Comparison of ENCODE assay signal across 28 cellular contexts in genomic region chr1:241286486-241286885, GRCh38.
"Had no signal": no experiment of that assay in that cellular context is flagged by ENCODE, and none has a peak within 500 bp of the region (broad histone marks: within the 10 kb centered on the region; RNA-seq: fewer than 3 reads in every experiment).

No MANE protein-coding gene starts in this region.

- H3K4me1 ChIP-seq: esophagus squamous epithelium, gastroesophageal sphincter, heart right ventricle had no signal

- ATAC-seq: activated CD4-positive, CD25-positive, alpha-beta regulatory T cell treated with anti-CD3 and anti-CD28 coated beads, Interleukin-2, amount 50 U/mL, for 24 hours; activated CD8-positive, alpha-beta T cell treated with anti-CD3 and anti-CD28 coated beads for 36 hours; activated T-cell treated with anti-CD3 and anti-CD28 coated beads, Interleukin-2, amount 50 U/mL, for 4 hours; activated T-helper 17 cell treated with anti-CD3 and anti-CD28 coated beads, Interleukin-2, amount 50 U/mL, for 72 hours; gastroesophageal sphincter; heart right ventricle; T-helper 17 cell had no signal

- H3K36me3 ChIP-seq: brain microvascular endothelial cell, esophagus squamous epithelium, gastroesophageal sphincter, heart right ventricle, WERI-Rb-1 had no signal

- H3K27ac ChIP-seq: brain microvascular endothelial cell, coronary artery, dorsolateral prefrontal cortex, esophagus squamous epithelium, gastroesophageal sphincter, heart right ventricle, hepatocyte, WERI-Rb-1 had no signal

- DNase-seq: activated B cell treated with CpG ODN at 0.5 μM for 24 hours; activated CD4-positive, alpha-beta T cell treated with anti-CD3 and anti-CD28 coated beads for 48 hours; activated CD4-positive, alpha-beta T cell treated with anti-CD3 and anti-CD28 coated beads, Interleukin-2, amount 50 U/mL, for 1 hour; activated CD4-positive, alpha-beta T cell treated with anti-CD3 and anti-CD28 coated beads, Interleukin-2, amount 50 U/mL, for 48 hours; activated CD8-positive, alpha-beta memory T cell treated with anti-CD3 and anti-CD28 coated beads for 24 hours; activated CD8-positive, alpha-beta T cell treated with anti-CD3 and anti-CD28 coated beads for 36 hours; activated effector memory CD4-positive, alpha-beta T cell treated with Interleukin-2 at 50 U/mL for 16 hours; activated gamma-delta T cell treated with Interleukin-2 at 50 U/mL for 16 hours; activated naive CD4-positive, alpha-beta T cell treated with anti-CD3 and anti-CD28 coated beads, Interleukin-2, amount 50 U/mL, for 16 hours; activated naive CD4-positive, alpha-beta T cell treated with Interleukin-2 at 50 U/mL for 16 hours; activated T-cell treated with anti-CD3 and anti-CD28 coated beads, Interleukin-2, amount 50 U/mL, for 4 hours; amniotic stem cell; anterior cingulate cortex; brain microvascular endothelial cell; effector memory CD4-positive, alpha-beta T cell; endodermal cell; esophagus squamous epithelium; foreskin melanocyte; heart right ventricle; T-helper 17 cell; T1000; WERI-Rb-1 had no signal

- H3K27me3 ChIP-seq: brain microvascular endothelial cell, dorsolateral prefrontal cortex, esophagus squamous epithelium, gastroesophageal sphincter, heart right ventricle, hepatocyte had no signal

- H3K4me3 ChIP-seq: coronary artery, dorsolateral prefrontal cortex, esophagus squamous epithelium, gastroesophageal sphincter, heart right ventricle, hepatocyte had no signal
